Comparison of ENCODE assay signal across 23 cellular contexts in the genomic region with DNA sequence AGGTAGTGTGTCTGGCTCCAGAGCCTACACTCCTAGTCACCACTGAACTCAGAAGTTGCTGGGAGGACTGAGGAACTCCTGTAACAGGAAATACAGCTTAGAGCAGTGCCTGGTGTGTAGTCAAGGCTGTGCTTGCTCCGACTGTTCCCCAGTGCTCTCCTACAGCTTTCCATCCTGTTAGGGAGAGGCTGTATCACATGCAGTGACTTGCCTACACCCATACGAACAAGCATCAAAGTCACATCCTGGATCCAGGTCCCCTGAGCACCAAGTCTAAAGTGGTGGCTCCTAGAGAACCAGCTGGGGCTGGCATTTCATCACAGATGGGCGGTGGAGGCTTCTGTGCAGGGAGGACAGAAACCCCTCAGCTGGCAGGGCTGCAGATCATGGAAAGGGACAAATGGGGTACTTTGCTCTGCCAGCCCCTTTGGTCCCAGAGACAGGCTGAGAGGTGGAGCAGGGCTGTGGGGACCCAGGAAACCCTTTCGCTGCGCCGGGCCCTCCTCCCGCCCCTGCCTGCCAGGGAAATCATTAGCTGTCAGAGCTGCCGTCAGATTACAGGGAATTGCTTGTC. TPM values are rescaled to one million over a fixed set of nuclear protein-coding genes. Genes with fewer than 3 reads are reported as not detected.
A peak's percentile ranks its signal among the peaks of the same experiment; 100 is the strongest.
DNase-seq lines count a peak whose midpoint lies in the region; ATAC-seq and TF ChIP-seq lines count a peak whose summit lies in the region.
"Had no signal": no experiment of that assay in that cellular context is flagged by ENCODE, and none has a peak within 500 bp of the region (broad histone marks: within the 10 kb centered on the region; RNA-seq: fewer than 3 reads in every experiment).

No MANE protein-coding gene starts in this region.

- DNase-seq in Right ventricle myocardium inferior (ENCODE audit: missing footprints) (peak; percentile 45), heart right ventricle (no peak), coronary artery (ENCODE audit: low spot score) (peak; percentile 40), islet precursor cell (peak; percentile 34), mucosa of gallbladder (ENCODE audit: low spot score) (no peak), foreskin melanocyte (no peak)
- DNase-seq: CD8-positive, alpha-beta T cell; DMS53; NCI-H1048; NCI-H1436; NCI-H2029 treated with DMSO at 0.1 percent for 48 hours; NCI-H446 treated with DMSO at 0.1 percent for 48 hours; NCI-H69; NK-92 treated with Interleukin-12 subunit alpha and Interleukin-12 subunit beta, amount 100 ng/mL, for 24 hours; SHP77 treated with DMSO at 0.1 percent for 48 hours had no signal

- peaks cover 0 to 18% (median 16%) of the 10 kb centered on the region in 7 donors for H3K27me3 ChIP-seq in heart right ventricle
- H3K27me3 ChIP-seq: BLaER1 had no signal

- no peak overlapping the region for H3K4me3 ChIP-seq in heart right ventricle
- no peak overlapping the region for H3K4me3 ChIP-seq in coronary artery
- H3K4me3 ChIP-seq: BLaER1 had no signal

- H3K9me3 ChIP-seq in heart right ventricle: no peaks in the 10 kb centered on the region

- ATAC-seq in Right ventricle myocardium inferior (no peak), heart right ventricle (no peak), GM21526 (IDR thresholded peaks at IDR 0.05; ENCODE audit: low FRiP score, unreplicated experiment) (no peak), GM21390 (IDR thresholded peaks at IDR 0.05; ENCODE audit: unreplicated experiment) (no peak)
- ATAC-seq: CD8-positive, alpha-beta T cell; HepG2 had no signal

- TF ChIP-seq CTCF in heart right ventricle (IDR thresholded peaks at IDR 0.05) (no peak), coronary artery (IDR thresholded peaks at IDR 0.05) (no peak)

- peaks cover 0 to 5% (median 0%) of the 10 kb centered on the region in 9 donors for H3K4me1 ChIP-seq in heart right ventricle
- H3K4me1 ChIP-seq: BLaER1 had no signal

- no peak overlapping the region for H3K27ac ChIP-seq in heart right ventricle
- no peak overlapping the region for H3K27ac ChIP-seq in coronary artery
- H3K27ac ChIP-seq: BLaER1, KMS-11 had no signal

- intact Hi-C loops in Right ventricle myocardium inferior (cut with DNase I): no loop called here
- intact Hi-C loops in heart right ventricle (cut with DNase I): loop anchor here in 2 of 10 donors (5.0 to 10.0 kb wide), 2 partner anchors 63 to 125 kb away; no protein-coding TSS in a partner anchor

- H3K36me3 ChIP-seq in heart right ventricle: peaks cover 0 to 9% (median 0%) of the 10 kb centered on the region in 9 donors
- H3K36me3 ChIP-seq: BLaER1 had no signal

- WGBS in heart right ventricle, 2 donors: 69 to 83% methylated on average over 8 of the region's 8 CpGs

RNA-seq across cellular contexts. Expression of gene ASB10, which starts 7.7 kb away (rescaled TPM):
- total RNA-seq in Right ventricle myocardium inferior (41.4 TPM), heart right ventricle (10 to 100 TPM; 17.5 to 44.6 (median 29.1) TPM), mucosa of gallbladder (not detected)
- polyA plus RNA-seq in heart right ventricle: 10 to 100 TPM in 1 of 2 donors, 1 to 10 TPM in 1; 7.2 to 63.4 TPM
- total RNA-seq: A673; CD8-positive, alpha-beta T cell; H7; HepG2; MCF 10A had no signal
- polyA plus RNA-seq: HepG2 had no signal

RNA-seq across cellular contexts. Expression of gene GBX1, which starts 11.9 kb away (rescaled TPM):
- total RNA-seq in Right ventricle myocardium inferior (2.4 TPM), heart right ventricle (1 to 10 TPM in 2 of 10 donors, under 1 TPM in 5, not detected in 3; 0.30 to 2.0 (median 0.93) TPM), mucosa of gallbladder (not detected)
- polyA plus RNA-seq in heart right ventricle: 1 to 10 TPM in 1 of 2 donors, under 1 TPM in 1; 0.04 to 1.0 TPM
- total RNA-seq: A673; CD8-positive, alpha-beta T cell; HepG2; MCF 10A had no signal
- polyA plus RNA-seq: HepG2 had no signal

RNA-seq across cellular contexts. Expression of gene H2BK1, which starts 30.9 kb away (rescaled TPM):
- total RNA-seq in Right ventricle myocardium inferior (not detected), heart right ventricle (not detected), mucosa of gallbladder (not detected)
- polyA plus RNA-seq in heart right ventricle: not detected
- total RNA-seq: A673, H7, HepG2, MCF 10A had no signal
- polyA plus RNA-seq: HepG2 had no signal

RNA-seq across cellular contexts. Expression of gene ABCF2, which starts 47.6 kb away (rescaled TPM):
- total RNA-seq in Right ventricle myocardium inferior: 24.5 TPM
- total RNA-seq in heart right ventricle: 10 to 100 TPM; 25.2 to 33.8 (median 29.5) TPM
- 10 to 100 TPM; 13.0 to 35.2 TPM for polyA plus RNA-seq in heart right ventricle
- 25.3 TPM for total RNA-seq in mucosa of gallbladder

RNA-seq across cellular contexts. Expression of gene CHPF2, which starts 52.9 kb away (rescaled TPM):
- 11.6 TPM for total RNA-seq in Right ventricle myocardium inferior
- 10 to 100 TPM; 12.1 to 22.4 (median 17.4) TPM for total RNA-seq in heart right ventricle
- polyA plus RNA-seq in heart right ventricle: 10 to 100 TPM; 19.2 to 20.9 TPM
- total RNA-seq in mucosa of gallbladder: 52.3 TPM

Comparison
In these comparisons a context has a peak if more than half of its experiments do, and no peak if none do; other contexts are left out.
1. DNase-seq: peak in Right ventricle myocardium inferior (single experiment), coronary artery (single experiment) and islet precursor cell (single experiment); none in heart right ventricle (0 of 2), mucosa of gallbladder (single experiment) and foreskin melanocyte (single experiment).
2. RNA of gene ASB10, which starts 7.7 kb away (total RNA-seq): 41.4 TPM in Right ventricle myocardium inferior (single experiment) and 17.5 to 44.6 TPM in heart right ventricle; not detected in mucosa of gallbladder (single experiment); every median in the first group is over 10 times any median in the second.